Comparison of ENCODE assay signal across 29 cellular contexts in the genomic region with DNA sequence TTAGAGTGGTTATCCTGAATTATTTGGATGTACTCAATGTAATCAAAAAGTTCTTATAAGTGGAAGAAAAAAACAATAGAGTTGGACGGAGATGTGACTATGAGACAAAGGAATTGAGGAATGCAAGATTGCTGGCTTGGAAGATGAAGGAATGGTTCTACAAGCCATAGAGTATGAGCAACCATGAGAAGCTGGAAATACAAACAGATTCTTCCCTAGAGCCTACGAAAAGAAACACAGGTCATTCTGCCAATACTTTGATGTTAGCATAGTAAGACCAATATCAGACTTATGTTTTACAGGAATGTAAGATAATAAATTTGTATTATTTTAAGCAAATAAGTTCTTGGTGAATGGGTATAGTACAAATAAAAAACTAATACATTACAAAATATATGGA.
DNase-seq lines count a peak whose midpoint lies in the region; ATAC-seq and TF ChIP-seq lines count a peak whose summit lies in the region.
"Had no signal": no experiment of that assay in that cellular context is flagged by ENCODE, and none has a peak within 500 bp of the region (broad histone marks: within the 10 kb centered on the region; RNA-seq: fewer than 3 reads in every experiment).

No MANE protein-coding gene starts in this region.

- H3K36me3 Mint-ChIP-seq in stimulated activated memory B cell treated with anti-CD40 and anti-IgM and Interleukin-4, amounts not matched to agents 10 μg/mL and 1 μg/mL and 100 μg/mL, for 72 hours: no peaks in the 10 kb centered on the region
- H3K36me3 Mint-ChIP-seq: activated naive CD4-positive, alpha-beta T cell treated with anti-CD3 and anti-CD28 coated beads, Interleukin-2, amount 50 U/mL, for 24 hours; IgD-negative memory B cell had no signal

- no peak for TF ChIP-seq POLR2A in lower leg skin (IDR thresholded peaks at IDR 0.05)

- no peaks in the 10 kb centered on the region for H3K4me1 ChIP-seq in PC-3 (ENCODE audit: insufficient read depth, low read length)
- H3K4me1 ChIP-seq: neural progenitor cell, SJSA1, transverse colon had no signal

- no peaks in the 10 kb centered on the region for H3K9me2 ChIP-seq in PC-3 (replicated peaks; ENCODE audit: low read length)

- no peak overlapping the region for H3K4me2 ChIP-seq in PC-3 (ENCODE audit: low read length)
- H3K4me2 ChIP-seq: neural progenitor cell, smooth muscle cell had no signal

- H3K27ac Mint-ChIP-seq in stimulated activated memory B cell treated with anti-CD40 and anti-IgM and Interleukin-4, amounts not matched to agents 10 μg/mL and 1 μg/mL and 100 μg/mL, for 72 hours: no peak overlapping the region
- H3K27ac Mint-ChIP-seq: activated CD4-positive, alpha-beta T cell treated with anti-CD3 and anti-CD28 coated beads, Interleukin-2, amount 10 ng/mL, durations not matched to agents 24 days and 14 days; activated CD8-positive, alpha-beta memory T cell treated with anti-CD3 and anti-CD28 coated beads, Interleukin-2, amount 10 ng/mL, durations not matched to agents 7 days and 5 days; activated naive CD4-positive, alpha-beta T cell treated with anti-CD3 and anti-CD28 coated beads, Interleukin-2, amount 50 U/mL, for 24 hours; CD14-positive monocyte; H9; IgD-negative memory B cell; neural progenitor cell; stimulated activated naive CD8-positive, alpha-beta T cell treated with anti-CD3 and anti-CD28 coated beads, Interleukin-15, Interleukin-2, amounts not matched to agents 100 ng/mL and 50 ng/mL, for 24 hours had no signal

- BruUV-seq in PC-3 (replicated peaks; lab: Mats Ljungman, UMichigan): no TSS peak

- no peaks in the 10 kb centered on the region for H3K9me3 Mint-ChIP-seq in stimulated activated memory B cell treated with anti-CD40 and anti-IgM and Interleukin-4, amounts not matched to agents 10 μg/mL and 1 μg/mL and 100 μg/mL, for 72 hours
- H3K9me3 Mint-ChIP-seq: activated CD4-positive, alpha-beta T cell treated with anti-CD3 and anti-CD28 coated beads, Interleukin-2, amount 10 ng/mL, durations not matched to agents 24 days and 14 days; activated naive CD4-positive, alpha-beta T cell treated with anti-CD3 and anti-CD28 coated beads, Interleukin-2, amount 50 U/mL, for 24 hours; CD14-positive monocyte; H9; IgD-negative memory B cell; neural progenitor cell; stimulated activated naive CD8-positive, alpha-beta T cell treated with anti-CD3 and anti-CD28 coated beads, Interleukin-15, Interleukin-2, amounts not matched to agents 100 ng/mL and 50 ng/mL, for 24 hours had no signal

- H3F3A ChIP-seq in PC-3 (ENCODE audit: low read length, unreplicated experiment): no peaks in the 10 kb centered on the region

- H3K36me3 ChIP-seq in PC-3 (ENCODE audit: low read depth, low read length): no peaks in the 10 kb centered on the region
- H3K36me3 ChIP-seq: neural progenitor cell, transverse colon had no signal

- no peaks in the 10 kb centered on the region for H3K27me3 ChIP-seq in PC-3 (ENCODE audit: low read length)
- H3K27me3 ChIP-seq: MG63, neural progenitor cell, SJSA1, transverse colon had no signal

- TF ChIP-seq CTCF in AG09309 (IDR thresholded peaks at IDR 0.05; ENCODE audit: control insufficient read depth, insufficient read depth, low read depth, low read length, missing control alignments): no peak
- TF ChIP-seq CTCF in PC-3 (conservative IDR thresholded peaks at IDR 0.05; ENCODE audit: low read depth, low read length): no peak
- no peak for TF ChIP-seq CTCF in choroid plexus epithelial cell (conservative IDR thresholded peaks at IDR 0.05; ENCODE audit: low read depth, low read length)
- no peak for TF ChIP-seq CTCF in GM10266 (IDR thresholded peaks at IDR 0.05; ENCODE audit: control insufficient read depth, insufficient read depth, low read depth, missing control alignments)
- no peak for TF ChIP-seq CTCF in lower leg skin (IDR thresholded peaks at IDR 0.05)

- intact Hi-C loops in PC-3 (cut with micrococcal nuclease): loop anchor here (10.0 kb wide), 1 partner anchor 310 kb away; no protein-coding TSS in a partner anchor
- intact Hi-C loops in lower leg skin (cut with DNase I; ENCODE audit: low total_unique reads): no loop called here

- CTCF ChIA-PET in PC-3 (lab: Charles Lee): no interaction called here

- no peak overlapping the region for H2AFZ ChIP-seq in PC-3 (ENCODE audit: low read length)
- H2AFZ ChIP-seq: neural progenitor cell had no signal

- H3K27ac ChIP-seq in PC-3 (ENCODE audit: low read length): no peak overlapping the region
- H3K27ac ChIP-seq: neural progenitor cell, SJSA1, transverse colon had no signal

- H3K4me3 ChIP-seq in AG09309 (ENCODE audit: control insufficient read depth, low read depth, low read length) (no peak overlapping the region), PC-3 (ENCODE audit: low read length) (no peak overlapping the region), choroid plexus epithelial cell (ENCODE audit: low read depth, low read length) (no peak overlapping the region), lower leg skin (ENCODE audit: low read depth, poor library complexity, severe bottlenecking) (no peak overlapping the region)
- H3K4me3 ChIP-seq: MG63, mucosa of descending colon, neural progenitor cell, SJSA1, smooth muscle cell, transverse colon had no signal

- H3K4me1 Mint-ChIP-seq in stimulated activated memory B cell treated with anti-CD40 and anti-IgM and Interleukin-4, amounts not matched to agents 10 μg/mL and 1 μg/mL and 100 μg/mL, for 72 hours: no peaks in the 10 kb centered on the region
- H3K4me1 Mint-ChIP-seq: activated CD4-positive, alpha-beta T cell treated with anti-CD3 and anti-CD28 coated beads, Interleukin-2, amount 10 ng/mL, durations not matched to agents 24 days and 14 days; activated CD8-positive, alpha-beta memory T cell treated with anti-CD3 and anti-CD28 coated beads, Interleukin-2, amount 10 ng/mL, durations not matched to agents 7 days and 5 days; activated naive CD4-positive, alpha-beta T cell treated with anti-CD3 and anti-CD28 coated beads, Interleukin-2, amount 50 U/mL, for 24 hours; CD14-positive monocyte; H9; neural progenitor cell had no signal

- H4K20me1 ChIP-seq in PC-3 (ENCODE audit: low read length): no peaks in the 10 kb centered on the region

- H3K27me3 Mint-ChIP-seq in stimulated activated memory B cell treated with anti-CD40 and anti-IgM and Interleukin-4, amounts not matched to agents 10 μg/mL and 1 μg/mL and 100 μg/mL, for 72 hours: no peaks in the 10 kb centered on the region
- H3K27me3 Mint-ChIP-seq: activated CD4-positive, alpha-beta T cell treated with anti-CD3 and anti-CD28 coated beads, Interleukin-2, amount 10 ng/mL, durations not matched to agents 24 days and 14 days; activated CD8-positive, alpha-beta memory T cell treated with anti-CD3 and anti-CD28 coated beads, Interleukin-2, amount 10 ng/mL, durations not matched to agents 7 days and 5 days; activated naive CD4-positive, alpha-beta T cell treated with anti-CD3 and anti-CD28 coated beads, Interleukin-2, amount 50 U/mL, for 24 hours; IgD-negative memory B cell; stimulated activated naive CD8-positive, alpha-beta T cell treated with anti-CD3 and anti-CD28 coated beads, Interleukin-15, Interleukin-2, amounts not matched to agents 100 ng/mL and 50 ng/mL, for 24 hours had no signal

- H3K9ac ChIP-seq in PC-3 (ENCODE audit: low read length): no peak overlapping the region
- H3K9ac ChIP-seq: neural progenitor cell had no signal

- H3K4me3 Mint-ChIP-seq in stimulated activated memory B cell treated with anti-CD40 and anti-IgM and Interleukin-4, amounts not matched to agents 10 μg/mL and 1 μg/mL and 100 μg/mL, for 72 hours: no peak overlapping the region
- H3K4me3 Mint-ChIP-seq: activated CD4-positive, alpha-beta T cell treated with anti-CD3 and anti-CD28 coated beads, Interleukin-2, amount 10 ng/mL, durations not matched to agents 24 days and 14 days; activated CD8-positive, alpha-beta memory T cell treated with anti-CD3 and anti-CD28 coated beads, Interleukin-2, amount 10 ng/mL, durations not matched to agents 7 days and 5 days; activated naive CD4-positive, alpha-beta T cell treated with anti-CD3 and anti-CD28 coated beads, Interleukin-2, amount 50 U/mL, for 24 hours; CD14-positive monocyte; H9; IgD-negative memory B cell; neural progenitor cell; stimulated activated naive CD8-positive, alpha-beta T cell treated with anti-CD3 and anti-CD28 coated beads, Interleukin-15, Interleukin-2, amounts not matched to agents 100 ng/mL and 50 ng/mL, for 24 hours had no signal

- WGBS in lower leg skin, 2 donors: 89 to 91% methylated on average over 2 of the region's 2 CpGs

- DNase-seq in AG09309 (ENCODE audit: low read depth): peak; percentile 10
- DNase-seq in PC-3: no peak
- DNase-seq in choroid plexus epithelial cell (ENCODE audit: low read depth): peak; percentile 40
- DNase-seq in non-pigmented ciliary epithelial cell (ENCODE audit: low read depth): peak; percentile 43
- no peak for DNase-seq in GM10266 (ENCODE audit: extremely low spot score)
- no peak for DNase-seq in lower leg skin (ENCODE audit: low spot score in 2 of 2)
- DNase-seq: activated CD4-positive, alpha-beta T cell treated with anti-CD3 and anti-CD28 coated beads, Interleukin-2, amount 10 ng/mL, durations not matched to agents 24 days and 14 days; activated CD8-positive, alpha-beta memory T cell treated with anti-CD3 and anti-CD28 coated beads, Interleukin-2, amount 10 ng/mL, durations not matched to agents 7 days and 5 days; cortex of kidney; H9; hippocampal formation; left ventricle myocardium superior; MG63; mucosa of descending colon; NCI-H1436 treated with DMSO at 0.1 percent for 48 hours; NCI-H510A treated with DMSO at 0.1 percent for 48 hours; NK-92 treated with Interleukin-12 subunit alpha and Interleukin-12 subunit beta, amount 100 ng/mL, for 24 hours; stimulated activated CD4-positive, alpha-beta T cell treated with anti-CD3 and anti-CD28 coated beads, Interleukin-2, amount 100 ng/mL, for 48 hours; T-helper 2 cell; transverse colon had no signal

- POLR2A ChIA-PET in PC-3 (lab: Charles Lee; ENCODE audit: unreplicated experiment): no interaction called here

- ATAC-seq in PC-3 (peak; percentile 64), HG02588 (IDR thresholded peaks at IDR 0.05; ENCODE audit: unreplicated experiment) (no peak)
- no peak for ATAC-seq in stimulated activated memory B cell treated with anti-CD40 and anti-IgM and Interleukin-4, amounts not matched to agents 10 μg/mL and 1 μg/mL and 100 μg/mL, for 72 hours
- ATAC-seq: activated CD8-positive, alpha-beta memory T cell treated with anti-CD3 and anti-CD28 coated beads, Interleukin-2, amount 10 ng/mL, durations not matched to agents 7 days and 5 days; left ventricle myocardium superior; mucosa of descending colon had no signal

- no peaks in the 10 kb centered on the region for H3K9me3 ChIP-seq in PC-3 (ENCODE audit: low read length)
- H3K9me3 ChIP-seq: MG63, mucosa of descending colon, SJSA1, transverse colon had no signal

- H3K79me2 ChIP-seq in PC-3 (ENCODE audit: low read length): no peaks in the 10 kb centered on the region

Comparison
In these comparisons a context has a peak if more than half of its experiments do, and no peak if none do; other contexts are left out.
1. DNase-seq: peak in AG09309 (single experiment), choroid plexus epithelial cell (single experiment) and non-pigmented ciliary epithelial cell (single experiment); none in PC-3 (single experiment), GM10266 (single experiment) and lower leg skin (0 of 2).